5 cellular contexts compared by ENCODE assay signal in genomic region chr10:133258066-133258817, GRCh38. TPM values are rescaled to one million over a fixed set of nuclear protein-coding genes. Genes with fewer than 3 reads are reported as not detected.
DNase-seq lines count a peak whose midpoint lies in the region; ATAC-seq and FAIRE-seq lines count a peak whose summit lies in the region.

No MANE protein-coding gene starts in this region.

- peak overlapping the region; percentile 48 to 70 (median 59) for H3K4me3 Mint-ChIP-seq in IgD-negative memory B cell
- H3K4me3 Mint-ChIP-seq in activated naive CD8-positive, alpha-beta T cell = no peak overlapping the region

- H3K36me3 ChIP-seq in small intestine (ENCODE audit: control insufficient read depth in 2 of 2, insufficient read depth in 2 of 2, low read length in 2 of 2) = no peaks in the 10 kb centered on the region

- DNase-seq in small intestine = peak; percentile 45
- no peak for DNase-seq in NCI-H82 treated with DMSO at 0.1 percent for 48 hours (lab: John Stamatoyannopoulos, UW; ENCODE audit: unreplicated experiment)

- H3K27me3 Mint-ChIP-seq in IgD-negative memory B cell = no peaks in the 10 kb centered on the region
- H3K27me3 Mint-ChIP-seq in activated naive CD8-positive, alpha-beta T cell = no peaks in the 10 kb centered on the region

- no peaks in the 10 kb centered on the region for H3K36me3 Mint-ChIP-seq in IgD-negative memory B cell
- no peaks in the 10 kb centered on the region for H3K36me3 Mint-ChIP-seq in activated naive CD8-positive, alpha-beta T cell

- H3K4me1 ChIP-seq in small intestine (ENCODE audit: control insufficient read depth in 2 of 2, insufficient read depth in 1 of 2, low read depth in 1 of 2, low read length in 1 of 2) = peaks cover 0 to 5% of the 10 kb centered on the region in 2 donors

- H3K9me3 Mint-ChIP-seq in IgD-negative memory B cell = no peaks in the 10 kb centered on the region
- H3K9me3 Mint-ChIP-seq in activated naive CD8-positive, alpha-beta T cell (ENCODE audit: low read depth) = no peaks in the 10 kb centered on the region

- H3K27ac ChIP-seq in small intestine (ENCODE audit: low read depth in 1 of 2, low read length in 1 of 2) = peak overlapping the region; percentile 13 to 50

- no peak for ATAC-seq in HG03520 (IDR thresholded peaks at IDR 0.05; ENCODE audit: unreplicated experiment)

- H3K27ac Mint-ChIP-seq in IgD-negative memory B cell = peak overlapping the region; percentile 53 to 87 (median 71)
- peak overlapping the region; percentile 68 for H3K27ac Mint-ChIP-seq in activated naive CD8-positive, alpha-beta T cell

- WGBS in small intestine, 3 donors = 44 to 53% (median 49%) methylated on average over 21 of the region's 21 CpGs

- peaks cover 12 to 28% (median 13%) of the 10 kb centered on the region in 3 donors for H3K4me1 Mint-ChIP-seq in IgD-negative memory B cell
- H3K4me1 Mint-ChIP-seq in activated naive CD8-positive, alpha-beta T cell (ENCODE audit: low read depth) = peaks cover 43% of the 10 kb centered on the region

- H3K27me3 ChIP-seq in small intestine (ENCODE audit: control insufficient read depth in 2 of 2, insufficient read depth in 2 of 2, low read length in 2 of 2) = no peaks in the 10 kb centered on the region

- H3K9me3 ChIP-seq in small intestine (ENCODE audit: control insufficient read depth, low read depth) = no peaks in the 10 kb centered on the region

- H3K4me3 ChIP-seq in small intestine (ENCODE audit: low read depth in 1 of 2, low read length in 2 of 2) = no peak overlapping the region

- no peak for FAIRE-seq in small intestine (lab: Jason Lieb, UNC)

RNA-seq across cellular contexts. Expression of gene ADAM8, which starts 18.4 kb away (rescaled TPM):
- polyA plus RNA-seq in IgD-negative memory B cell (70.9 TPM), small intestine (1 to 10 TPM in 2 of 3 donors, under 1 TPM in 1; 0.67 to 2.5 (median 1.6) TPM)

RNA-seq across cellular contexts. Expression of gene VENTX, which starts 20.6 kb away (rescaled TPM):
- not detected for polyA plus RNA-seq in IgD-negative memory B cell
- polyA plus RNA-seq in small intestine = under 1 TPM in 1 of 3 donors, not detected in 2; 0.19 TPM

RNA-seq across cellular contexts. Expression of gene UTF1, which starts 28.2 kb away (rescaled TPM):
- polyA plus RNA-seq in IgD-negative memory B cell (not detected), small intestine (not detected)

RNA-seq across cellular contexts. Expression of gene TUBGCP2, which starts 50.4 kb away (rescaled TPM):
- 32.1 TPM for polyA plus RNA-seq in IgD-negative memory B cell
- polyA plus RNA-seq in small intestine = 100 to 1,000 TPM in 2 of 3 donors, 10 to 100 TPM in 1; 43.1 to 173 (median 126) TPM

RNA-seq across cellular contexts. Expression of gene ZNF511, which starts 50.5 kb away (rescaled TPM):
- polyA plus RNA-seq in IgD-negative memory B cell (107 TPM), small intestine (10 to 100 TPM; 43.8 to 61.5 (median 53.9) TPM)

Comparison
In these comparisons a context has a peak if more than half of its experiments do, and no peak if none do; other contexts are left out.
1. RNA of gene ADAM8, which starts 18.4 kb away (polyA plus RNA-seq): 70.9 TPM in IgD-negative memory B cell (single experiment); 0.67 to 2.5 TPM in small intestine; every median in the first group is over 10 times any median in the second.